9 cellular contexts compared by ENCODE assay signal in genomic region chr5:150522504-150523464, GRCh38. TPM values are rescaled to one million over a fixed set of nuclear protein-coding genes. Genes with fewer than 3 reads are reported as not detected.
A peak's percentile ranks its signal among the peaks of the same experiment; 100 is the strongest.
DNase-seq lines count a peak whose midpoint lies in the region; ATAC-seq and TF ChIP-seq lines count a peak whose summit lies in the region.
"Had no signal": no experiment of that assay in that cellular context is flagged by ENCODE, and none has a peak within 500 bp of the region (broad histone marks: within the 10 kb centered on the region; RNA-seq: fewer than 3 reads in every experiment).

No MANE protein-coding gene starts in this region.

- H3K36me3 Mint-ChIP-seq in chondrocyte (ENCODE audit: low read depth): peaks cover 17% of the 10 kb centered on the region

- peaks cover 80% of the 10 kb centered on the region for H3K4me1 Mint-ChIP-seq in chondrocyte (ENCODE audit: low read depth)

- no peak for TF ChIP-seq CTCF in chondrocyte (IDR thresholded peaks at IDR 0.05)
- no peak for TF ChIP-seq CTCF in lung (IDR thresholded peaks at IDR 0.05; ENCODE audit: control extremely low read depth, extremely low read depth)
- no peak for TF ChIP-seq CTCF in transverse colon (IDR thresholded peaks at IDR 0.05)

- H3K4me3 ChIP-seq in lung: no peak overlapping the region
- no peak overlapping the region for H3K4me3 ChIP-seq in transverse colon

- no peaks in the 10 kb centered on the region for H3K27me3 Mint-ChIP-seq in chondrocyte (ENCODE audit: low read depth)

- peaks cover under 1 to 43% of the 10 kb centered on the region in 2 donors for H3K4me1 ChIP-seq in lung (ENCODE audit: control insufficient read depth in 2 of 2, insufficient read depth in 2 of 2, low read length in 2 of 2)
- peaks cover 31 to 54% (median 35%) of the 10 kb centered on the region in 4 donors for H3K4me1 ChIP-seq in transverse colon

- no peak overlapping the region for H3K4me3 Mint-ChIP-seq in chondrocyte (ENCODE audit: unreplicated experiment)

- DNase-seq in NCI-H2081 (lab: John Stamatoyannopoulos, UW) (peak; percentile 34 to 54), NCI-H2081 treated with DMSO at 0.1 percent for 48 hours (lab: John Stamatoyannopoulos, UW) (no peak), chondrocyte (ENCODE audit: low spot score) (no peak), lung (ENCODE audit: low spot score) (peak; percentile 64), transverse colon (peak; percentile 44)
- no peak for DNase-seq in stimulated activated naive CD8-positive, alpha-beta T cell treated with anti-CD3 and anti-CD28 coated beads, Interleukin-15, Interleukin-2, amounts not matched to agents 100 U/mL and 50 U/mL, for 24 hours

- H3K9me3 ChIP-seq in lung (ENCODE audit: control insufficient read depth in 2 of 2, insufficient read depth in 1 of 2, low read length in 1 of 2): no peaks in the 10 kb centered on the region
- H3K9me3 ChIP-seq in transverse colon: no peaks in the 10 kb centered on the region

- peak overlapping the region; percentile 45 for H3K27ac Mint-ChIP-seq in chondrocyte (ENCODE audit: unreplicated experiment)
- H3K27ac Mint-ChIP-seq: activated T-helper 2 cell treated with anti-CD3 and anti-CD28 coated beads, Interferon-gamma antibody, Interleukin-2, Interleukin-4, amounts not matched to agents 10 μg/mL and 5 μg/mL and 100 μg/mL, durations not matched to agents 14 hours and 24 hours and 36 hours had no signal

- in situ Hi-C loops in transverse colon (cut with MboI; ENCODE audit: low pct_ligation_motif_present in 1 of 4, low pct_unique_long_range_greater_than_20kb in 1 of 4, low sequenced_read_pairs in 3 of 4): no loop called here

- 55 to 73% methylated on average over 18 of the region's 18 CpGs for WGBS in lung, 2 donors
- 37 to 49% methylated on average over 8 to 18 of the region's 18 CpGs for WGBS in transverse colon (ENCODE audit: low coverage in 1 of 2), 2 donors

- H3K27ac ChIP-seq in lung (ENCODE audit: low read depth in 1 of 2, low read length in 1 of 2) (peak overlapping the region; percentile 34 to 62), transverse colon (peak overlapping the region; percentile 73 to 80 (median 76))

- ATAC-seq in lung (ENCODE audit: insufficient read depth, low FRiP score) (peak; percentile 35), HG03045 (IDR thresholded peaks at IDR 0.05; ENCODE audit: unreplicated experiment) (no peak), HG02885 (IDR thresholded peaks at IDR 0.05; ENCODE audit: poor library complexity, unreplicated experiment) (no peak)
- no peak for ATAC-seq in stimulated activated naive CD8-positive, alpha-beta T cell treated with anti-CD3 and anti-CD28 coated beads, Interleukin-15, Interleukin-2, amounts not matched to agents 100 U/mL and 50 U/mL, for 24 hours

- no peak for TF ChIP-seq EP300 in transverse colon (IDR thresholded peaks at IDR 0.05; ENCODE audit: low read depth)

- H3K9me3 Mint-ChIP-seq in chondrocyte (ENCODE audit: low read depth): no peaks in the 10 kb centered on the region
- H3K9me3 Mint-ChIP-seq: activated T-helper 2 cell treated with anti-CD3 and anti-CD28 coated beads, Interferon-gamma antibody, Interleukin-2, Interleukin-4, amounts not matched to agents 10 μg/mL and 5 μg/mL and 100 μg/mL, durations not matched to agents 14 hours and 24 hours and 36 hours had no signal

- H3K36me3 ChIP-seq in lung (ENCODE audit: control insufficient read depth in 2 of 2, insufficient read depth in 2 of 2, low read length in 2 of 2) (peaks cover 0 to 33% of the 10 kb centered on the region in 2 donors), transverse colon (no peaks in the 10 kb centered on the region)

- TF ChIP-seq POLR2A in transverse colon (IDR thresholded peaks at IDR 0.05): no peak

- intact Hi-C loops in transverse colon (cut with DNase I; ENCODE audit: low total_unique reads): loop anchor here (1.0 to 5.0 kb wide), 2 partner anchors 9 to 65 kb away; no protein-coding TSS in a partner anchor

- no peaks in the 10 kb centered on the region for H3K27me3 ChIP-seq in lung (ENCODE audit: control insufficient read depth, insufficient read depth)
- H3K27me3 ChIP-seq in transverse colon: no peaks in the 10 kb centered on the region

RNA-seq across cellular contexts. Expression of gene NDST1, which starts 14.9 kb away (rescaled TPM):
- 223 to 229 TPM (median 228 TPM) in 3 replicates for total RNA-seq in chondrocyte
- 100 to 1,000 TPM in 1 of 2 donors, 10 to 100 TPM in 1; 71.6 to 145 TPM for total RNA-seq in lung
- polyA plus RNA-seq in lung: 10 to 100 TPM; 45.6 to 49.8 TPM
- total RNA-seq in transverse colon: 100 to 1,000 TPM in 1 of 4 donors, 10 to 100 TPM in 3; 68.8 to 104 (median 96.4) TPM

Comparison
In these comparisons a context has a peak if more than half of its experiments do, and no peak if none do; other contexts are left out.
1. DNase-seq: peak in NCI-H2081 (2 of 2), lung (single experiment) and transverse colon (single experiment); none in NCI-H2081 treated with DMSO at 0.1 percent for 48 hours (single experiment), chondrocyte (single experiment) and stimulated activated naive CD8-positive, alpha-beta T cell treated with anti-CD3 and anti-CD28 coated beads, Interleukin-15, Interleukin-2, amounts not matched to agents 100 U/mL and 50 U/mL, for 24 hours (single experiment).